ENCODE assay signal across 36 cellular contexts in the genomic region with DNA sequence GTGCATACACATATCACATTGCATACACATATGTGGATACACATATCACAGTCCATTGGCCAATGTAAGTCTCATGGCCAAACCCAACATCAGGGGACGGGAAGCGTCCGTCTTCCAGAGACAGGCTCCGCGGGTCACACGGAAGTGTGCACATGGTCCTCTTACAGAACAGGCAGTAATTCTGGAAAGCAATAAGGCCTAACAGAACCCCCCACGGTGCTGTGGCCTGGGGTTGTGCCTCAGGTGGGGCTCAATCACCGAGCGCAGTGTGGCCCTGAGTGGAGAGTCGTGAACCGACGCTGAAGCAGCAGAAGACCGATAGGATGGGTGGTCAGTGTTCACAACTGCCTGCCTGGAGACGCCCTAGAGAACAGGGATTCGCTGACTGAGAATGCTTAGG.
"Had no signal": no experiment of that assay in that cellular context is flagged by ENCODE, and none has a peak within 500 bp of the region (broad histone marks: within the 10 kb centered on the region; RNA-seq: fewer than 3 reads in every experiment).

No MANE protein-coding gene starts in this region.

- H3K4me3 ChIP-seq: MG63 had no signal

- H3K27me3 ChIP-seq: MG63 had no signal

- H3K36me3 ChIP-seq: MG63 had no signal

- H3K9ac ChIP-seq: KMS-11 had no signal

- H3K9me3 ChIP-seq: MG63 had no signal

- DNase-seq: Karpas-422, Kasumi-1, KBM-7, KG1, MG63, MM.1S, MV-4-11, NCI-H1048, NCI-H1092, NCI-H1092 treated with DMSO at 0.1 percent for 48 hours, NCI-H1105, NCI-H1105 treated with DMSO at 0.1 percent for 48 hours, NCI-H1417, NCI-H1417 treated with DMSO at 0.1 percent for 48 hours, NCI-H1436, NCI-H1436 treated with DMSO at 0.1 percent for 48 hours, NCI-H146, NCI-H1694, NCI-H1694 treated with DMSO at 0.1 percent for 48 hours, NCI-H187, NCI-H187 treated with DMSO at 0.1 percent for 48 hours, NCI-H1930, NCI-H2029, NCI-H2029 treated with DMSO at 0.1 percent for 48 hours, NCI-H2081, NCI-H2081 treated with DMSO at 0.1 percent for 48 hours, NCI-H2107, NCI-H2171, NCI-H2171 treated with DMSO at 0.1 percent for 48 hours, NCI-H2227 treated with DMSO at 0.1 percent for 48 hours, NCI-H226, NCI-H345, NCI-H446, NCI-H446 treated with DMSO at 0.1 percent for 48 hours, NCI-H510A had no signal

- H3K27ac ChIP-seq: KMS-11 had no signal
